In genomic region chr2:197159681-197160211, GRCh38 we compare ENCODE assay signal across 8 cellular contexts.
A peak's percentile ranks its signal among the peaks of the same experiment; 100 is the strongest.
DNase-seq lines count a peak whose midpoint lies in the region; ATAC-seq and TF ChIP-seq lines count a peak whose summit lies in the region.

No MANE protein-coding gene starts in this region.

- DNase-seq in CD1c-positive myeloid dendritic cell (ENCODE audit: extremely low spot score), result peak; percentile 63
- DNase-seq in NCI-H146 (lab: John Stamatoyannopoulos, UW), result no peak
- no peak for DNase-seq in NCI-H510A treated with DMSO at 0.1 percent for 48 hours (lab: John Stamatoyannopoulos, UW)
- DNase-seq in transverse colon, result no peak
- DNase-seq in NCI-H510A (lab: John Stamatoyannopoulos, UW), result no peak

- H3K9me3 ChIP-seq in gastroesophageal sphincter (no peaks in the 10 kb centered on the region), transverse colon (no peaks in the 10 kb centered on the region)

- H3K36me3 ChIP-seq in gastroesophageal sphincter (no peaks in the 10 kb centered on the region), transverse colon (no peaks in the 10 kb centered on the region)

- TF ChIP-seq POLR2A in gastroesophageal sphincter (IDR thresholded peaks at IDR 0.05) (no peak), transverse colon (IDR thresholded peaks at IDR 0.05) (no peak)

- TF ChIP-seq CTCF in VCaP (conservative IDR thresholded peaks at IDR 0.05) (no peak), gastroesophageal sphincter (IDR thresholded peaks at IDR 0.05) (no peak), transverse colon (IDR thresholded peaks at IDR 0.05) (no peak)

- WGBS in gastroesophageal sphincter (ENCODE audit: low coverage in 1 of 2), 2 donors, result 79 to 85% methylated on average over 4 of the region's 4 CpGs
- WGBS in transverse colon (ENCODE audit: low coverage in 1 of 2), 2 donors, result 68 to 70% methylated on average over 3 to 4 of the region's 4 CpGs

- H3K4me3 ChIP-seq in gastroesophageal sphincter, result no peak overlapping the region
- no peak overlapping the region for H3K4me3 ChIP-seq in transverse colon

- ATAC-seq in HG02678 (IDR thresholded peaks at IDR 0.05; ENCODE audit: unreplicated experiment) (peak; percentile 46), gastroesophageal sphincter (no peak)

- intact Hi-C loops in transverse colon (cut with DNase I; ENCODE audit: low total_unique reads), result no loop called here

- H3K4me1 ChIP-seq in gastroesophageal sphincter (peaks cover 0 to 30% (median 3%) of the 10 kb centered on the region in 3 donors), transverse colon (peaks cover 4 to 30% (median 5%) of the 10 kb centered on the region in 4 donors)

- TF ChIP-seq EP300 in gastroesophageal sphincter (IDR thresholded peaks at IDR 0.05), result no peak
- no peak for TF ChIP-seq EP300 in transverse colon (IDR thresholded peaks at IDR 0.05; ENCODE audit: low read depth)

- in situ Hi-C loops in transverse colon (cut with MboI; ENCODE audit: low pct_ligation_motif_present in 1 of 4, low pct_unique_long_range_greater_than_20kb in 1 of 4, low sequenced_read_pairs in 3 of 4), result loop anchor here in 1 of 4 donors (10.0 kb wide), 1 partner anchor 45 kb away; no protein-coding TSS in a partner anchor

- H3K27ac ChIP-seq in VCaP (peak overlapping the region; percentile 68), gastroesophageal sphincter (peak overlapping the region in 3 of 4 donors; percentile 29 to 54 (median 38)), transverse colon (no peak overlapping the region)

- no peaks in the 10 kb centered on the region for H3K27me3 ChIP-seq in gastroesophageal sphincter
- H3K27me3 ChIP-seq in transverse colon, result no peaks in the 10 kb centered on the region

Comparison
In these comparisons a context has a peak if more than half of its experiments do, and no peak if none do; other contexts are left out.
1. H3K27ac ChIP-seq: peak in VCaP (single experiment) and gastroesophageal sphincter (3 of 4); none in transverse colon (0 of 4).